Comparison of ENCODE assay signal across 1 cellular context in genomic region chr20:47591231-47591630, GRCh38.
TF ChIP-seq lines count a peak whose summit lies in the region.

No MANE protein-coding gene starts in this region.

TF ChIP-seq in GM23338, 12 proteins besides CTCF, POLR2A, EP300 and RAD21:
- TF ChIP-seq ZNF114 (CRISPR knock-in tag; IDR thresholded peaks at IDR 0.05) = no peak
- no peak for TF ChIP-seq NANOG (IDR thresholded peaks at IDR 0.05; ENCODE audit: borderline replicate concordance)
- TF ChIP-seq REST (IDR thresholded peaks at IDR 0.05; ENCODE audit: unreplicated experiment) = no peak
- TF ChIP-seq EZH2phosphoT487 (IDR thresholded peaks at IDR 0.05; ENCODE audit: unreplicated experiment) = no peak
- no peak for TF ChIP-seq STAT1 (IDR thresholded peaks at IDR 0.05; ENCODE audit: unreplicated experiment)
- TF ChIP-seq POLR2AphosphoS5 (IDR thresholded peaks at IDR 0.05; ENCODE audit: low read depth) = no peak
- TF ChIP-seq JUNB (IDR thresholded peaks at IDR 0.05; ENCODE audit: unreplicated experiment) = no peak
- TF ChIP-seq ZNF462 (CRISPR knock-in tag; IDR thresholded peaks at IDR 0.05) = no peak
